ENCODE assay signal across 1 cellular context in the genomic region with DNA sequence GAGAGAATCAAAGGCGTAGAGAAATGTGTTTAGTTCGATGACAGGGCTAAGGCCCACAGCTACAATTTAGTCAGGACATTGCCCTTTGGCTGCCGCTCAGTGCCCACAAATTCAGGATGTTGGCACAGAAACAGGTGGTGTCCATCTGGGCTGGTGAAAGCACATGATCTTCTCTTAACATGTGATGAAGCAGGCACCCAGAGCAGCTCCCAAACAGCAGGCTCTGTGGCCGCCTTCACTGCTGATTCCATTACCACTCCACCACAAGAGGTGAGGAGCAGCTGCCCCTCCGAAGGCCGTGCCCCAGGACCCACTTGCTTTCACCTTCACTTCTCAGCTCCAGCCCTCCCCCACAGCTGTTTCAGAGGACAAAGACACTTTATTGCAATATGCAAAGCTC.
TF ChIP-seq lines count a peak whose summit lies in the region.

No MANE protein-coding gene starts in this region.

TF ChIP-seq in H1, 55 proteins besides CTCF, POLR2A, EP300 and RAD21:
- TF ChIP-seq CBX8 (IDR thresholded peaks at IDR 0.05; ENCODE audit: borderline replicate concordance, low read depth, low read length), result no peak
- TF ChIP-seq SIRT6 (IDR thresholded peaks at IDR 0.05; ENCODE audit: low read length), result no peak
- no peak for TF ChIP-seq RNF2 (IDR thresholded peaks at IDR 0.05; ENCODE audit: borderline replicate concordance, low read depth, low read length, missing control alignments, poor library complexity, severe bottlenecking)
- TF ChIP-seq HDAC6 (IDR thresholded peaks at IDR 0.05; ENCODE audit: low read depth, low read length), result no peak
- TF ChIP-seq PHF8 (conservative IDR thresholded peaks at IDR 0.05; ENCODE audit: low read depth, low read length), result no peak
- TF ChIP-seq TCF12 (IDR thresholded peaks at IDR 0.05; ENCODE audit: low read depth, low read length), result no peak
- no peak for TF ChIP-seq SIN3A (conservative IDR thresholded peaks at IDR 0.05 in 1 of 2, IDR thresholded peaks at IDR 0.05 in 1 of 2; ENCODE audit: low read depth in 1 of 2, low read length in 2 of 2)
- TF ChIP-seq, protein P1, sequence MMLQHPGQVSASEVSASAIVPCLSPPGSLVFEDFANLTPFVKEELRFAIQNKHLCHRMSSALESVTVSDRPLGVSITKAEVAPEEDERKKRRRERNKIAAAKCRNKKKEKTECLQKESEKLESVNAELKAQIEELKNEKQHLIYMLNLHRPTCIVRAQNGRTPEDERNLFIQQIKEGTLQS (IDR thresholded peaks at IDR 0.05; ENCODE audit: insufficient read depth, low read depth, low read length), result no peak
- no peak for TF ChIP-seq TBP (IDR thresholded peaks at IDR 0.05; ENCODE audit: low read depth, low read length)
- TF ChIP-seq CHD2 (IDR thresholded peaks at IDR 0.05; ENCODE audit: low read length), result no peak
- no peak for TF ChIP-seq BCL11A (IDR thresholded peaks at IDR 0.05; ENCODE audit: low read depth in 2 of 2, low read length in 2 of 2)
- TF ChIP-seq RFX5 (IDR thresholded peaks at IDR 0.05; ENCODE audit: borderline replicate concordance, low read depth, low read length), result no peak
- no peak for TF ChIP-seq GTF2F1 (IDR thresholded peaks at IDR 0.05; ENCODE audit: borderline replicate concordance, low read depth, low read length)
- no peak for TF ChIP-seq NRF1 (IDR thresholded peaks at IDR 0.05; ENCODE audit: low read depth, low read length)
TF ChIP-seq in H1: peak in this region for 0.
